In the genomic region with DNA sequence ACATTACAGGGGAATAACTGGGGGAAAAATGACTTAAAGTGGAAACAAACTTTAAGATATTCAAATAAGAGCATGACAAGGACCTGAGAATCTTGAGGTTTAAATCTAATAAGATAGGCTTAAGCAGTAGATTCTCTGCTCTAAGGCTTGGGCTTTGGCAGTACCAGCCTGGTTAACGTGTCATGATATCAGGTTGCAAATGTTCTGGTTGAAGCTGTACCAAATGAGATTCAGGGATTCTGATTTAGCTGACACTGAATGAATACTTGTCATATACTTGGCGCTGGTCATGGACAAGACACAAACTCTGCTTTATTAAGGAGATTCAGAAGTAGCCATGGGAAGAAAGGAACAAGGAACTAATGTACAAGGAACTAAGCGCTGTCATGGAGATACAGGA, we compare ENCODE assay signal across 17 cellular contexts. TPM values are rescaled to one million over a fixed set of nuclear protein-coding genes. Genes with fewer than 3 reads are reported as not detected.
A peak's percentile ranks its signal among the peaks of the same experiment; 100 is the strongest.
DNase-seq lines count a peak whose midpoint lies in the region; ATAC-seq and TF ChIP-seq lines count a peak whose summit lies in the region.
"Had no signal": no experiment of that assay in that cellular context is flagged by ENCODE, and none has a peak within 500 bp of the region (broad histone marks: within the 10 kb centered on the region; RNA-seq: fewer than 3 reads in every experiment).

No MANE protein-coding gene starts in this region.

- CTCF ChIA-PET in CD4-positive, alpha-beta memory T cell (lab: Charles Lee; ENCODE audit: partially characterized antibody) = interaction anchor here (0.8 to 1.7 kb wide), 7 partner anchors 9 to 85 kb away, joined by 3 to 4 read pairs (median 4); partner anchors contain the start of gene POLR3B

- H3K4me3 Mint-ChIP-seq in CD4-positive, alpha-beta memory T cell = no peak overlapping the region
- H3K4me3 Mint-ChIP-seq: immature natural killer cell, nephron progenitor cell had no signal

- peaks cover 61 to 79% (median 71%) of the 10 kb centered on the region in 4 donors for H3K4me1 Mint-ChIP-seq in CD4-positive, alpha-beta memory T cell

- TF ChIP-seq CTCF in heart left ventricle (IDR thresholded peaks at IDR 0.05) = no peak
- no peak for TF ChIP-seq CTCF in neutrophil (IDR thresholded peaks at IDR 0.05)

- no peaks in the 10 kb centered on the region for H3K36me3 ChIP-seq in BLaER1
- H3K36me3 ChIP-seq in CD4-positive, alpha-beta memory T cell (ENCODE audit: insufficient read depth, low read length) = peaks cover 15% of the 10 kb centered on the region
- H3K36me3 ChIP-seq in heart left ventricle = peaks cover 0 to 47% (median 15%) of the 10 kb centered on the region in 9 donors
- peaks cover 50% of the 10 kb centered on the region for H3K36me3 ChIP-seq in neutrophil
- H3K36me3 ChIP-seq: transverse colon had no signal

- no peak for TF ChIP-seq POLR2A in heart left ventricle (IDR thresholded peaks at IDR 0.05)

- no peaks in the 10 kb centered on the region for H3K9me3 Mint-ChIP-seq in CD4-positive, alpha-beta memory T cell
- H3K9me3 Mint-ChIP-seq: immature natural killer cell, nephron progenitor cell had no signal

- H3K9ac ChIP-seq in BLaER1 = no peak overlapping the region
- H3K9ac ChIP-seq: KMS-11 had no signal

- peak overlapping the region in 5 of 7 donors; percentile 12 to 84 (median 48) for H3K27ac Mint-ChIP-seq in CD4-positive, alpha-beta memory T cell
- H3K27ac Mint-ChIP-seq: nephron progenitor cell had no signal

- H3K9me3 ChIP-seq in BLaER1 (no peaks in the 10 kb centered on the region), heart left ventricle (no peaks in the 10 kb centered on the region), neutrophil (no peaks in the 10 kb centered on the region)
- H3K9me3 ChIP-seq in CD4-positive, alpha-beta memory T cell (ENCODE audit: control insufficient read depth in 1 of 2, low read length in 2 of 2) = no peaks in the 10 kb centered on the region
- H3K9me3 ChIP-seq: ascending aorta, transverse colon had no signal

- H3K27ac ChIP-seq in BLaER1 (no peak overlapping the region), heart left ventricle (peak overlapping the region in 10 of 12 donors; percentile 3 to 100 (median 50)), neutrophil (peak overlapping the region; percentile 99)
- H3K27ac ChIP-seq in CD4-positive, alpha-beta memory T cell (ENCODE audit: low read depth, low read length) = no peak overlapping the region
- H3K27ac ChIP-seq: ascending aorta, KMS-11 had no signal

- peaks cover 21 to 48% of the 10 kb centered on the region in 2 donors for H3K36me3 Mint-ChIP-seq in CD4-positive, alpha-beta memory T cell

- POLR2A ChIA-PET in CD4-positive, alpha-beta memory T cell (lab: Charles Lee; ENCODE audit: partially characterized antibody) = interaction anchor here (1.7 kb wide), 1 partner anchor 62 kb away, joined by 4 read pairs; no protein-coding TSS in a partner anchor

- H3K27me3 ChIP-seq in BLaER1 (no peaks in the 10 kb centered on the region), heart left ventricle (no peaks in the 10 kb centered on the region), neutrophil (no peaks in the 10 kb centered on the region)
- no peaks in the 10 kb centered on the region for H3K27me3 ChIP-seq in CD4-positive, alpha-beta memory T cell (ENCODE audit: insufficient read depth, low read length)
- H3K27me3 ChIP-seq: ascending aorta, transverse colon had no signal

- ATAC-seq in heart left ventricle (no peak), HG03196 (IDR thresholded peaks at IDR 0.05; ENCODE audit: unreplicated experiment) (no peak)

- no peak overlapping the region for H3K4me3 ChIP-seq in BLaER1
- no peak overlapping the region for H3K4me3 ChIP-seq in CD4-positive, alpha-beta memory T cell (ENCODE audit: low read length in 2 of 2)
- no peak overlapping the region for H3K4me3 ChIP-seq in heart left ventricle
- H3K4me3 ChIP-seq in neutrophil (ENCODE audit: low read depth in 1 of 2, low read length in 1 of 2) = no peak overlapping the region
- H3K4me3 ChIP-seq: ascending aorta, transverse colon had no signal

- H3K4me2 ChIP-seq in BLaER1 = peak overlapping the region; percentile 88
- H3K4me2 ChIP-seq: KMS-11 had no signal

- intact Hi-C loops in CD4-positive, alpha-beta memory T cell (cut with micrococcal nuclease) = no loop called here
- intact Hi-C loops in heart left ventricle (cut with DNase I) = loop anchor here in 7 of 10 donors (5.0 to 10.0 kb wide), 3 partner anchors 34 to 164 kb away; partner anchors contain the start of gene CKAP4 (in 1 of the 7)

- DNase-seq in CD4-positive, alpha-beta memory T cell = no peak
- no peak for DNase-seq in heart left ventricle
- DNase-seq in GM19238 (ENCODE audit: insufficient read length, low spot score) = no peak
- no peak for DNase-seq in foreskin melanocyte
- DNase-seq: EL; head of caudate nucleus; immature natural killer cell; mesendoderm; NCI-H2029 treated with DMSO at 0.1 percent for 48 hours; nephron progenitor cell; stimulated activated CD4-positive, alpha-beta T cell treated with anti-CD3 and anti-CD28 coated beads, Interleukin-12 subunit alpha, Interleukin-12 subunit beta, amount 100 ng/mL, for 4 hours; transverse colon had no signal

- no peaks in the 10 kb centered on the region for H4K20me1 ChIP-seq in BLaER1

- no peaks in the 10 kb centered on the region for H3K27me3 Mint-ChIP-seq in CD4-positive, alpha-beta memory T cell

- H3K4me1 ChIP-seq in BLaER1 (peaks cover 95% of the 10 kb centered on the region), heart left ventricle (peaks cover 4 to 86% (median 77%) of the 10 kb centered on the region in 12 donors), neutrophil (ENCODE audit: control insufficient read depth in 1 of 2, insufficient read depth in 1 of 2, low read depth in 1 of 2, low read length in 1 of 2) (peaks cover 97 to 98% of the 10 kb centered on the region in 2 experiments)
- peaks cover 63% of the 10 kb centered on the region for H3K4me1 ChIP-seq in CD4-positive, alpha-beta memory T cell (ENCODE audit: insufficient read depth, low read length)

- WGBS in heart left ventricle, 4 donors = 69 to 78% (median 72%) methylated on average over 3 of the region's 3 CpGs

RNA-seq across cellular contexts. Expression of gene TCP11L2, which starts 6.1 kb away (rescaled TPM):
- 100 to 1,000 TPM; 185 to 186 TPM for total RNA-seq in CD4-positive, alpha-beta memory T cell
- polyA plus RNA-seq in CD4-positive, alpha-beta memory T cell = 10 to 100 TPM; 21.7 to 35.0 TPM
- 100 to 1,000 TPM in 5 of 9 donors, 10 to 100 TPM in 4; 60.8 to 147 (median 113) TPM for total RNA-seq in heart left ventricle
- 10 to 100 TPM; 15.5 to 17.3 TPM for polyA plus RNA-seq in heart left ventricle

RNA-seq across cellular contexts. Expression of gene POLR3B, which starts 48.9 kb away (rescaled TPM):
- 1 to 10 TPM; 6.6 to 7.5 TPM for total RNA-seq in CD4-positive, alpha-beta memory T cell
- polyA plus RNA-seq in CD4-positive, alpha-beta memory T cell = 1 to 10 TPM; 2.2 to 7.1 TPM
- total RNA-seq in heart left ventricle = 10 to 100 TPM in 2 of 9 donors, 1 to 10 TPM in 7; 6.4 to 12.3 (median 9.3) TPM
- polyA plus RNA-seq in heart left ventricle = 1 to 10 TPM; 2.5 to 8.1 TPM

Comparison
In these comparisons a context has a peak if more than half of its experiments do, and no peak if none do; other contexts are left out.
1. H3K27ac ChIP-seq: peak in heart left ventricle (10 of 12) and neutrophil (single experiment); none in BLaER1 (single experiment) and CD4-positive, alpha-beta memory T cell (single experiment).